1 cellular context compared by ENCODE assay signal in genomic region chr4:153260553-153261306, GRCh38.
TF ChIP-seq lines count a peak whose summit lies in the region.

No MANE protein-coding gene starts in this region.

TF ChIP-seq in GM23338, 12 proteins besides CTCF, POLR2A, EP300 and RAD21 (continued from another document):
- TF ChIP-seq ZNF462 (CRISPR knock-in tag; IDR thresholded peaks at IDR 0.05) = no peak
